12 cellular contexts compared by ENCODE assay signal in genomic region chr14:93008381-93008780, GRCh38.
DNase-seq lines count a peak whose midpoint lies in the region; ATAC-seq, FAIRE-seq and TF ChIP-seq lines count a peak whose summit lies in the region.
"Had no signal": no experiment of that assay in that cellular context is flagged by ENCODE, and none has a peak within 500 bp of the region (broad histone marks: within the 10 kb centered on the region; RNA-seq: fewer than 3 reads in every experiment).

No MANE protein-coding gene starts in this region.

- H3K9me3 ChIP-seq in A549 (no peaks in the 10 kb centered on the region), esophagus muscularis mucosa (no peaks in the 10 kb centered on the region), HepG2 (ENCODE audit: low read length) (no peaks in the 10 kb centered on the region)
- H3K9me3 ChIP-seq: thyroid gland had no signal

- H3K27me3 Mint-ChIP-seq in naive B cell = no peaks in the 10 kb centered on the region

- CTCF ChIA-PET in A549 (lab: Yijun Ruan, JAX) = interaction anchor here (1.4 kb wide), 1 partner anchor 56 kb away, joined by 7 read pairs; no protein-coding TSS in a partner anchor
- CTCF ChIA-PET in HepG2 (lab: Yijun Ruan, JAX; ENCODE audit: low intra/inter-chr PET ratio, low total read pairs) = no interaction called here

- peaks cover 29% of the 10 kb centered on the region for H3K4me1 ChIP-seq in A549
- peaks cover 90 to 100% (median 99%) of the 10 kb centered on the region in 4 donors for H3K4me1 ChIP-seq in esophagus muscularis mucosa
- peaks cover 48% of the 10 kb centered on the region for H3K4me1 ChIP-seq in HepG2 (ENCODE audit: insufficient read depth, low read length)

- H3K9ac ChIP-seq in HepG2 (ENCODE audit: insufficient read depth, low read depth, low read length) = no peak overlapping the region

- WGBS in A549 (ENCODE audit: missing lambda C conversion rate) = 84% methylated on average over 9 of the region's 9 CpGs
- 18% methylated on average over 2 of the region's 9 CpGs for whole genome bisulfite sequencing in esophagus muscularis mucosa
- 90% methylated on average over 8 of the region's 9 CpGs for WGBS in HepG2 (ENCODE audit: low lambda C conversion rate)

- no peak overlapping the region for H3K4me2 ChIP-seq in A549
- no peak overlapping the region for H3K4me2 ChIP-seq in HepG2 (ENCODE audit: low read depth, low read length)

- H3K27ac ChIP-seq in A549 (peak overlapping the region; percentile 25 to 28; a peak in 1 of 6 replicates), esophagus muscularis mucosa (replicated peaks in 1 of 4) (peak overlapping the region; percentile 65 to 89 (median 70)), HepG2 (ENCODE audit: extremely low read length, insufficient read depth, low read length) (no peak overlapping the region)
- H3K27ac ChIP-seq: thyroid gland had no signal

- no peak for FAIRE-seq in A549 (lab: Jason Lieb, UNC)
- FAIRE-seq in HepG2 (lab: Jason Lieb, UNC) = no peak

- peak overlapping the region in 4 of 6 donors; percentile 17 to 84 (median 37) for H3K27ac Mint-ChIP-seq in naive B cell

- ATAC-seq in A549 (no peak), naive B cell (ENCODE audit: low read depth in 2 of 2) (no peak), HepG2 (no peak)

- intact Hi-C loops in esophagus muscularis mucosa (cut with DNase I) = no loop called here
- intact Hi-C loops in HepG2 (cut with micrococcal nuclease; ENCODE audit: unreplicated experiment) = no loop called here

- no peaks in the 10 kb centered on the region for H4K20me1 ChIP-seq in HepG2 (ENCODE audit: insufficient read depth, low read length)

- TF ChIP-seq RAD21 in A549 (conservative IDR thresholded peaks at IDR 0.05 in 1 of 2, IDR thresholded peaks at IDR 0.05 in 1 of 2) (no peak), HepG2 (CRISPR knock-in tag; IDR thresholded peaks at IDR 0.05) (no peak)

- in situ Hi-C loops in HepG2 (cut with HindIII; ENCODE audit: extremely low pct_ligation_motif_present, low pct_unique_long_range_greater_than_20kb) = no loop called here

- no peaks in the 10 kb centered on the region for H3K27me3 ChIP-seq in esophagus muscularis mucosa
- no peaks in the 10 kb centered on the region for H3K27me3 ChIP-seq in HepG2 (ENCODE audit: control insufficient read depth in 1 of 2, insufficient read depth in 2 of 2, low read length in 2 of 2)
- H3K27me3 ChIP-seq: thyroid gland had no signal

- no peak overlapping the region for H3K4me3 Mint-ChIP-seq in naive B cell

- peaks cover 31 to 41% (median 33%) of the 10 kb centered on the region in 3 donors for H3K4me1 Mint-ChIP-seq in naive B cell

- H3K4me3 ChIP-seq in A549 = no peak overlapping the region
- H3K4me3 ChIP-seq in esophagus muscularis mucosa = no peak overlapping the region
- H3K4me3 ChIP-seq in HepG2 (replicated peaks in 1 of 3; ENCODE audit: insufficient read depth in 1 of 3, low read depth in 2 of 3, low read length in 3 of 3) = no peak overlapping the region
- H3K4me3 ChIP-seq: thyroid gland had no signal

- no peak overlapping the region for H2AFZ ChIP-seq in HepG2 (ENCODE audit: low read length)

- H3K36me3 Mint-ChIP-seq in naive B cell = no peaks in the 10 kb centered on the region

- H3K79me2 ChIP-seq in HepG2 (ENCODE audit: insufficient read depth, low read length) = no peaks in the 10 kb centered on the region

- DNase-seq in A549 (ENCODE audit: low read depth in 1 of 2, low spot score in 1 of 2) = no peak
- DNase-seq in esophagus muscularis mucosa (ENCODE audit: extremely low spot score) = no peak
- no peak for DNase-seq in naive B cell
- no peak for DNase-seq in stimulated activated CD4-positive, alpha-beta T cell treated with anti-CD3 and anti-CD28 coated beads, Interleukin-15, amount 100 ng/mL, for 24 hours
- no peak for DNase-seq in cortex of kidney (lab: John Stamatoyannopoulos, UW)
- DNase-seq in islet precursor cell = no peak
- DNase-seq in HepG2 (ENCODE audit: low spot score) = no peak
- DNase-seq: HCEC 1CT; NCI-H345; stimulated activated CD4-positive, alpha-beta T cell treated with anti-CD3 and anti-CD28 coated beads, Interleukin-12 subunit alpha, Interleukin-12 subunit beta, amount 100 ng/mL, for 4 hours; thyroid gland had no signal

- H3K9me3 Mint-ChIP-seq in naive B cell = no peaks in the 10 kb centered on the region

- no peak for TF ChIP-seq CTCF in A549 (IDR thresholded peaks at IDR 0.05)
- no peak for TF ChIP-seq CTCF in esophagus muscularis mucosa (IDR thresholded peaks at IDR 0.05)
- no peak for TF ChIP-seq CTCF in HepG2 (CRISPR knock-in tag; IDR thresholded peaks at IDR 0.05)

- BruUV-seq in HepG2 (replicated peaks; lab: Mats Ljungman, UMichigan) = no TSS peak

- TF ChIP-seq POLR2A in A549 (IDR thresholded peaks at IDR 0.05; ENCODE audit: low read length) = no peak
- TF ChIP-seq POLR2A in esophagus muscularis mucosa (IDR thresholded peaks at IDR 0.05; ENCODE audit: low read depth) = no peak
- no peak for TF ChIP-seq POLR2A in HepG2 (IDR thresholded peaks at IDR 0.05; ENCODE audit: insufficient read depth in 1 of 2, low read depth in 2 of 2, low read length in 2 of 2)

- POLR2A ChIA-PET in A549 (lab: Yijun Ruan, JAX) = no interaction called here
- POLR2A ChIA-PET in HepG2 (lab: Yijun Ruan, JAX) = no interaction called here

- TF ChIP-seq EP300 in A549 (IDR thresholded peaks at IDR 0.05) (no peak), esophagus muscularis mucosa (IDR thresholded peaks at IDR 0.05) (no peak), HepG2 (IDR thresholded peaks at IDR 0.05; ENCODE audit: low read depth in 2 of 2, low read length in 2 of 2) (no peak), HepG2 (CRISPR knock-in tag; IDR thresholded peaks at IDR 0.05; ENCODE audit: borderline replicate concordance) (no peak)

- H3K36me3 ChIP-seq in esophagus muscularis mucosa (no peaks in the 10 kb centered on the region), HepG2 (replicated peaks in 1 of 2; ENCODE audit: control insufficient read depth in 1 of 2, insufficient read depth in 2 of 2, low read length in 2 of 2) (peaks cover 0 to 1% of the 10 kb centered on the region in 2 experiments; a peak in 2 of 5 replicates)
- H3K36me3 ChIP-seq: thyroid gland had no signal

TF ChIP-seq in A549, 52 proteins besides CTCF, POLR2A, EP300 and RAD21 (continues in another document):
- no peak for TF ChIP-seq HES2 (IDR thresholded peaks at IDR 0.05)

TF ChIP-seq in PFSK-1, 5 proteins besides CTCF, POLR2A, EP300 and RAD21 (continues in another document):
- TF ChIP-seq FOXP2 (optimal IDR thresholded peaks at IDR 0.05; ENCODE audit: borderline replicate concordance, extremely low read depth, extremely low read length, insufficient read depth) (peak; percentile 55), REST (IDR thresholded peaks at IDR 0.05; ENCODE audit: insufficient read depth in 1 of 2, low read depth in 2 of 2, low read length in 2 of 2) (no peak)

TF ChIP-seq in HepG2, 621 proteins besides CTCF, POLR2A, EP300 and RAD21 (continues in another document):
- no peak for TF ChIP-seq ZNF800 (CRISPR knock-in tag; IDR thresholded peaks at IDR 0.05)
- TF ChIP-seq CBX5 (CRISPR knock-in tag; IDR thresholded peaks at IDR 0.05; ENCODE audit: borderline replicate concordance) = no peak
- no peak for TF ChIP-seq AKNA (CRISPR knock-in tag; IDR thresholded peaks at IDR 0.05; ENCODE audit: borderline replicate concordance)
- no peak for TF ChIP-seq CHD4 (IDR thresholded peaks at IDR 0.05; ENCODE audit: borderline replicate concordance, low read length)
- TF ChIP-seq ZSCAN22 (CRISPR knock-in tag; IDR thresholded peaks at IDR 0.05) = no peak
- TF ChIP-seq TOPORS (CRISPR knock-in tag; IDR thresholded peaks at IDR 0.05) = no peak
- no peak for TF ChIP-seq SRY (CRISPR knock-in tag; IDR thresholded peaks at IDR 0.05)
